In the genomic region with DNA sequence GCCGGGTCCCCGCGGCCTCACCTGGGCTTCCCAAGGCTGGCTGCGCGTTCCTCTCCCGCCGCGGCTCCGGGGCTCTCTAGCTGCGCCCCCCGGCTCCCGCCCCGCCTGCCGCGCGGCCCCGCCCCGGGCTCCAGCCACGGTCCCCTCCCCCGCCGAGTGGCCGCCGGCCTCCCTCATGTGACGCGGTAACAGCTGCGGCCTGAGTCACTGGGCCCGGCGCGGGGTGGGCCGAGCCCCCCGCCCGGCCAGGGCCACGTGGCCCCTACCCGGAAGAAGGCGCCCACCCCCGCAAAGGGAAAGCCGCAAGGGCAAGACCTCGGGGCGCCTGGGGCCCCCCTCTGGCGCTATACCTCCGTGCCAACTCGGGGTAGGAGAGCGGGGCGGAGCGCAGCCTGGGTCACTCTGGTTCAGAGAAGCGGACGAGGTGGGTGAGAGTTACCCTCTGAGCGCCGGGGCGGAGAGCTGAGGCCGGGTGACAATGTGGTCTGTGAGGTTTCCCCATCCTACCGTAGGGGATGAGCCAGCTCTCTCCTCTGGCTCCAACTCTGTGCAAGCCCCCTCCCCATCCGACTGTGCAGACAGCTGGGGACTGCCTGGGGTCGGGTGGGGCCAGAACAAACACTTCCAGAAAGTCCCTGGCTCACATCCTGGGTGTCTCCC, we compare ENCODE assay signal across 1 cellular context.
TF ChIP-seq lines count a peak whose summit lies in the region.

A gene with protein sequence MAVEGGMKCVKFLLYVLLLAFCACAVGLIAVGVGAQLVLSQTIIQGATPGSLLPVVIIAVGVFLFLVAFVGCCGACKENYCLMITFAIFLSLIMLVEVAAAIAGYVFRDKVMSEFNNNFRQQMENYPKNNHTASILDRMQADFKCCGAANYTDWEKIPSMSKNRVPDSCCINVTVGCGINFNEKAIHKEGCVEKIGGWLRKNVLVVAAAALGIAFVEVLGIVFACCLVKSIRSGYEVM (minus strand): TSS at position 78 of the 660 bp plus-strand sequence. CDS start 668 bp downstream, outside the sequence.

TF ChIP-seq in HepG2, 621 proteins besides CTCF, POLR2A, EP300 and RAD21 (continued from another document and continues in another):
- TF ChIP-seq ZBTB7B (CRISPR knock-in tag; IDR thresholded peaks at IDR 0.05) (no peak), GTF2F1 (IDR thresholded peaks at IDR 0.05; ENCODE audit: low read length) (no peak), DMAP1 (CRISPR knock-in tag; IDR thresholded peaks at IDR 0.05) (peak; percentile 82), NR1H2 (CRISPR knock-in tag; IDR thresholded peaks at IDR 0.05; ENCODE audit: borderline replicate concordance, low read depth) (no peak), ZNF7 (CRISPR knock-in tag; IDR thresholded peaks at IDR 0.05) (no peak), MAFK (conservative IDR thresholded peaks at IDR 0.05 in 1 of 2, IDR thresholded peaks at IDR 0.05 in 1 of 2; ENCODE audit: low read length in 2 of 2) (no peak), ZNF331 (CRISPR knock-in tag; IDR thresholded peaks at IDR 0.05) (peak; percentile 34; the same call in 1 of the 2 replicates), HNRNPL (IDR thresholded peaks at IDR 0.05; ENCODE audit: low read depth, low read length) (peak; percentile 84), ZNF263 (CRISPR knock-in tag; IDR thresholded peaks at IDR 0.05) (no peak), ZSCAN31 (CRISPR knock-in tag; IDR thresholded peaks at IDR 0.05; ENCODE audit: low read depth) (peak; percentile 65; the same call in 1 of the 2 replicates), PAWR (CRISPR knock-in tag; IDR thresholded peaks at IDR 0.05; ENCODE audit: borderline replicate concordance) (no peak), ZNF138 (CRISPR knock-in tag; IDR thresholded peaks at IDR 0.05; ENCODE audit: low read depth) (no peak), HMG20A (CRISPR knock-in tag; IDR thresholded peaks at IDR 0.05; ENCODE audit: borderline replicate concordance) (no peak), ZNF121 (CRISPR knock-in tag; IDR thresholded peaks at IDR 0.05) (peak; percentile 37; the same call in 1 of the 2 replicates), FOSL1 (CRISPR knock-in tag; IDR thresholded peaks at IDR 0.05; ENCODE audit: borderline replicate concordance) (no peak; the same call in 1 of the 2 replicates), SMAD3 (CRISPR knock-in tag; IDR thresholded peaks at IDR 0.05) (no peak), ZSCAN21 (CRISPR knock-in tag; IDR thresholded peaks at IDR 0.05; ENCODE audit: borderline replicate concordance) (peak; percentile 43; the same call in 1 of the 2 replicates), MAF1 (CRISPR knock-in tag; IDR thresholded peaks at IDR 0.05; ENCODE audit: borderline replicate concordance) (no peak), KLF15 (CRISPR knock-in tag; IDR thresholded peaks at IDR 0.05; ENCODE audit: borderline replicate concordance) (no peak), KDM2A (CRISPR knock-in tag; IDR thresholded peaks at IDR 0.05; ENCODE audit: borderline replicate concordance, low read depth) (peak; percentile 57), ZNF547 (CRISPR knock-in tag; IDR thresholded peaks at IDR 0.05) (peak; percentile 36; the same call in 1 of the 2 replicates), PRPF4 (IDR thresholded peaks at IDR 0.05; ENCODE audit: low read depth, low read length, poor library complexity, severe bottlenecking) (no peak), ZBTB1 (CRISPR knock-in tag; IDR thresholded peaks at IDR 0.05; ENCODE audit: borderline replicate concordance) (no peak)
- TF ChIP-seq, protein P1, sequence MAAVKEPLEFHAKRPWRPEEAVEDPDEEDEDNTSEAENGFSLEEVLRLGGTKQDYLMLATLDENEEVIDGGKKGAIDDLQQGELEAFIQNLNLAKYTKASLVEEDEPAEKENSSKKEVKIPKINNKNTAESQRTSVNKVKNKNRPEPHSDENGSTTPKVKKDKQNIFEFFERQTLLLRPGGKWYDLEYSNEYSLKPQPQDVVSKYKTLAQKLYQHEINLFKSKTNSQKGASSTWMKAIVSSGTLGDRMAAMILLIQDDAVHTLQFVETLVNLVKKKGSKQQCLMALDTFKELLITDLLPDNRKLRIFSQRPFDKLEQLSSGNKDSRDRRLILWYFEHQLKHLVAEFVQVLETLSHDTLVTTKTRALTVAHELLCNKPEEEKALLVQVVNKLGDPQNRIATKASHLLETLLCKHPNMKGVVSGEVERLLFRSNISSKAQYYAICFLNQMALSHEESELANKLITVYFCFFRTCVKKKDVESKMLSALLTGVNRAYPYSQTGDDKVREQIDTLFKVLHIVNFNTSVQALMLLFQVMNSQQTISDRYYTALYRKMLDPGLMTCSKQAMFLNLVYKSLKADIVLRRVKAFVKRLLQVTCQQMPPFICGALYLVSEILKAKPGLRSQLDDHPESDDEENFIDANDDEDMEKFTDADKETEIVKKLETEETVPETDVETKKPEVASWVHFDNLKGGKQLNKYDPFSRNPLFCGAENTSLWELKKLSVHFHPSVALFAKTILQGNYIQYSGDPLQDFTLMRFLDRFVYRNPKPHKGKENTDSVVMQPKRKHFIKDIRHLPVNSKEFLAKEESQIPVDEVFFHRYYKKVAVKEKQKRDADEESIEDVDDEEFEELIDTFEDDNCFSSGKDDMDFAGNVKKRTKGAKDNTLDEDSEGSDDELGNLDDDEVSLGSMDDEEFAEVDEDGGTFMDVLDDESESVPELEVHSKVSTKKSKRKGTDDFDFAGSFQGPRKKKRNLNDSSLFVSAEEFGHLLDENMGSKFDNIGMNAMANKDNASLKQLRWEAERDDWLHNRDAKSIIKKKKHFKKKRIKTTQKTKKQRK (IDR thresholded peaks at IDR 0.05; ENCODE audit: low read length), result no peak
- TF ChIP-seq, protein P2, sequence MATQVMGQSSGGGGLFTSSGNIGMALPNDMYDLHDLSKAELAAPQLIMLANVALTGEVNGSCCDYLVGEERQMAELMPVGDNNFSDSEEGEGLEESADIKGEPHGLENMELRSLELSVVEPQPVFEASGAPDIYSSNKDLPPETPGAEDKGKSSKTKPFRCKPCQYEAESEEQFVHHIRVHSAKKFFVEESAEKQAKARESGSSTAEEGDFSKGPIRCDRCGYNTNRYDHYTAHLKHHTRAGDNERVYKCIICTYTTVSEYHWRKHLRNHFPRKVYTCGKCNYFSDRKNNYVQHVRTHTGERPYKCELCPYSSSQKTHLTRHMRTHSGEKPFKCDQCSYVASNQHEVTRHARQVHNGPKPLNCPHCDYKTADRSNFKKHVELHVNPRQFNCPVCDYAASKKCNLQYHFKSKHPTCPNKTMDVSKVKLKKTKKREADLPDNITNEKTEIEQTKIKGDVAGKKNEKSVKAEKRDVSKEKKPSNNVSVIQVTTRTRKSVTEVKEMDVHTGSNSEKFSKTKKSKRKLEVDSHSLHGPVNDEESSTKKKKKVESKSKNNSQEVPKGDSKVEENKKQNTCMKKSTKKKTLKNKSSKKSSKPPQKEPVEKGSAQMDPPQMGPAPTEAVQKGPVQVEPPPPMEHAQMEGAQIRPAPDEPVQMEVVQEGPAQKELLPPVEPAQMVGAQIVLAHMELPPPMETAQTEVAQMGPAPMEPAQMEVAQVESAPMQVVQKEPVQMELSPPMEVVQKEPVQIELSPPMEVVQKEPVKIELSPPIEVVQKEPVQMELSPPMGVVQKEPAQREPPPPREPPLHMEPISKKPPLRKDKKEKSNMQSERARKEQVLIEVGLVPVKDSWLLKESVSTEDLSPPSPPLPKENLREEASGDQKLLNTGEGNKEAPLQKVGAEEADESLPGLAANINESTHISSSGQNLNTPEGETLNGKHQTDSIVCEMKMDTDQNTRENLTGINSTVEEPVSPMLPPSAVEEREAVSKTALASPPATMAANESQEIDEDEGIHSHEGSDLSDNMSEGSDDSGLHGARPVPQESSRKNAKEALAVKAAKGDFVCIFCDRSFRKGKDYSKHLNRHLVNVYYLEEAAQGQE (IDR thresholded peaks at IDR 0.05; ENCODE audit: borderline replicate concordance in 1 of 2, low read depth in 1 of 2, low read length in 2 of 2), result no peak
- TF ChIP-seq, protein P3, sequence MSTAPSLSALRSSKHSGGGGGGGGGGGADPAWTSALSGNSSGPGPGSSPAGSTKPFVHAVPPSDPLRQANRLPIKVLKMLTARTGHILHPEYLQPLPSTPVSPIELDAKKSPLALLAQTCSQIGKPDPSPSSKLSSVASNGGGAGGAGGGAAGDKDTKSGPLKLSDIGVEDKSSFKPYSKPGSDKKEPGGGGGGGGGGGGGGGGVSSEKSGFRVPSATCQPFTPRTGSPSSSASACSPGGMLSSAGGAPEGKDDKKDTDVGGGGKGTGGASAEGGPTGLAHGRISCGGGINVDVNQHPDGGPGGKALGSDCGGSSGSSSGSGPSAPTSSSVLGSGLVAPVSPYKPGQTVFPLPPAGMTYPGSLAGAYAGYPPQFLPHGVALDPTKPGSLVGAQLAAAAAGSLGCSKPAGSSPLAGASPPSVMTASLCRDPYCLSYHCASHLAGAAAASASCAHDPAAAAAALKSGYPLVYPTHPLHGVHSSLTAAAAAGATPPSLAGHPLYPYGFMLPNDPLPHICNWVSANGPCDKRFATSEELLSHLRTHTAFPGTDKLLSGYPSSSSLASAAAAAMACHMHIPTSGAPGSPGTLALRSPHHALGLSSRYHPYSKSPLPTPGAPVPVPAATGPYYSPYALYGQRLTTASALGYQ (CRISPR knock-in tag; IDR thresholded peaks at IDR 0.05), result no peak
- TF ChIP-seq, protein P4, sequence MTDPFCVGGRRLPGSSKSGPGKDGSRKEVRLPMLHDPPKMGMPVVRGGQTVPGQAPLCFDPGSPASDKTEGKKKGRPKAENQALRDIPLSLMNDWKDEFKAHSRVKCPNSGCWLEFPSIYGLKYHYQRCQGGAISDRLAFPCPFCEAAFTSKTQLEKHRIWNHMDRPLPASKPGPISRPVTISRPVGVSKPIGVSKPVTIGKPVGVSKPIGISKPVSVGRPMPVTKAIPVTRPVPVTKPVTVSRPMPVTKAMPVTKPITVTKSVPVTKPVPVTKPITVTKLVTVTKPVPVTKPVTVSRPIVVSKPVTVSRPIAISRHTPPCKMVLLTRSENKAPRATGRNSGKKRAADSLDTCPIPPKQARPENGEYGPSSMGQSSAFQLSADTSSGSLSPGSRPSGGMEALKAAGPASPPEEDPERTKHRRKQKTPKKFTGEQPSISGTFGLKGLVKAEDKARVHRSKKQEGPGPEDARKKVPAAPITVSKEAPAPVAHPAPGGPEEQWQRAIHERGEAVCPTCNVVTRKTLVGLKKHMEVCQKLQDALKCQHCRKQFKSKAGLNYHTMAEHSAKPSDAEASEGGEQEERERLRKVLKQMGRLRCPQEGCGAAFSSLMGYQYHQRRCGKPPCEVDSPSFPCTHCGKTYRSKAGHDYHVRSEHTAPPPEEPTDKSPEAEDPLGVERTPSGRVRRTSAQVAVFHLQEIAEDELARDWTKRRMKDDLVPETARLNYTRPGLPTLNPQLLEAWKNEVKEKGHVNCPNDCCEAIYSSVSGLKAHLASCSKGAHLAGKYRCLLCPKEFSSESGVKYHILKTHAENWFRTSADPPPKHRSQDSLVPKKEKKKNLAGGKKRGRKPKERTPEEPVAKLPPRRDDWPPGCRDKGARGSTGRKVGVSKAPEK (CRISPR knock-in tag; IDR thresholded peaks at IDR 0.05; ENCODE audit: borderline replicate concordance), result no peak
- TF ChIP-seq, protein P5, sequence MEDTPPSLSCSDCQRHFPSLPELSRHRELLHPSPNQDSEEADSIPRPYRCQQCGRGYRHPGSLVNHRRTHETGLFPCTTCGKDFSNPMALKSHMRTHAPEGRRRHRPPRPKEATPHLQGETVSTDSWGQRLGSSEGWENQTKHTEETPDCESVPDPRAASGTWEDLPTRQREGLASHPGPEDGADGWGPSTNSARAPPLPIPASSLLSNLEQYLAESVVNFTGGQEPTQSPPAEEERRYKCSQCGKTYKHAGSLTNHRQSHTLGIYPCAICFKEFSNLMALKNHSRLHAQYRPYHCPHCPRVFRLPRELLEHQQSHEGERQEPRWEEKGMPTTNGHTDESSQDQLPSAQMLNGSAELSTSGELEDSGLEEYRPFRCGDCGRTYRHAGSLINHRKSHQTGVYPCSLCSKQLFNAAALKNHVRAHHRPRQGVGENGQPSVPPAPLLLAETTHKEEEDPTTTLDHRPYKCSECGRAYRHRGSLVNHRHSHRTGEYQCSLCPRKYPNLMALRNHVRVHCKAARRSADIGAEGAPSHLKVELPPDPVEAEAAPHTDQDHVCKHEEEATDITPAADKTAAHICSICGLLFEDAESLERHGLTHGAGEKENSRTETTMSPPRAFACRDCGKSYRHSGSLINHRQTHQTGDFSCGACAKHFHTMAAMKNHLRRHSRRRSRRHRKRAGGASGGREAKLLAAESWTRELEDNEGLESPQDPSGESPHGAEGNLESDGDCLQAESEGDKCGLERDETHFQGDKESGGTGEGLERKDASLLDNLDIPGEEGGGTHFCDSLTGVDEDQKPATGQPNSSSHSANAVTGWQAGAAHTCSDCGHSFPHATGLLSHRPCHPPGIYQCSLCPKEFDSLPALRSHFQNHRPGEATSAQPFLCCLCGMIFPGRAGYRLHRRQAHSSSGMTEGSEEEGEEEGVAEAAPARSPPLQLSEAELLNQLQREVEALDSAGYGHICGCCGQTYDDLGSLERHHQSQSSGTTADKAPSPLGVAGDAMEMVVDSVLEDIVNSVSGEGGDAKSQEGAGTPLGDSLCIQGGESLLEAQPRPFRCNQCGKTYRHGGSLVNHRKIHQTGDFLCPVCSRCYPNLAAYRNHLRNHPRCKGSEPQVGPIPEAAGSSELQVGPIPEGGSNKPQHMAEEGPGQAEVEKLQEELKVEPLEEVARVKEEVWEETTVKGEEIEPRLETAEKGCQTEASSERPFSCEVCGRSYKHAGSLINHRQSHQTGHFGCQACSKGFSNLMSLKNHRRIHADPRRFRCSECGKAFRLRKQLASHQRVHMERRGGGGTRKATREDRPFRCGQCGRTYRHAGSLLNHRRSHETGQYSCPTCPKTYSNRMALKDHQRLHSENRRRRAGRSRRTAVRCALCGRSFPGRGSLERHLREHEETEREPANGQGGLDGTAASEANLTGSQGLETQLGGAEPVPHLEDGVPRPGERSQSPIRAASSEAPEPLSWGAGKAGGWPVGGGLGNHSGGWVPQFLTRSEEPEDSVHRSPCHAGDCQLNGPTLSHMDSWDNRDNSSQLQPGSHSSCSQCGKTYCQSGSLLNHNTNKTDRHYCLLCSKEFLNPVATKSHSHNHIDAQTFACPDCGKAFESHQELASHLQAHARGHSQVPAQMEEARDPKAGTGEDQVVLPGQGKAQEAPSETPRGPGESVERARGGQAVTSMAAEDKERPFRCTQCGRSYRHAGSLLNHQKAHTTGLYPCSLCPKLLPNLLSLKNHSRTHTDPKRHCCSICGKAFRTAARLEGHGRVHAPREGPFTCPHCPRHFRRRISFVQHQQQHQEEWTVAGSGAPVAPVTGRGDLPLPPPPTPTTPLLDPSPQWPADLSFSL (CRISPR knock-in tag; IDR thresholded peaks at IDR 0.05), result no peak
- TF ChIP-seq, protein P6, sequence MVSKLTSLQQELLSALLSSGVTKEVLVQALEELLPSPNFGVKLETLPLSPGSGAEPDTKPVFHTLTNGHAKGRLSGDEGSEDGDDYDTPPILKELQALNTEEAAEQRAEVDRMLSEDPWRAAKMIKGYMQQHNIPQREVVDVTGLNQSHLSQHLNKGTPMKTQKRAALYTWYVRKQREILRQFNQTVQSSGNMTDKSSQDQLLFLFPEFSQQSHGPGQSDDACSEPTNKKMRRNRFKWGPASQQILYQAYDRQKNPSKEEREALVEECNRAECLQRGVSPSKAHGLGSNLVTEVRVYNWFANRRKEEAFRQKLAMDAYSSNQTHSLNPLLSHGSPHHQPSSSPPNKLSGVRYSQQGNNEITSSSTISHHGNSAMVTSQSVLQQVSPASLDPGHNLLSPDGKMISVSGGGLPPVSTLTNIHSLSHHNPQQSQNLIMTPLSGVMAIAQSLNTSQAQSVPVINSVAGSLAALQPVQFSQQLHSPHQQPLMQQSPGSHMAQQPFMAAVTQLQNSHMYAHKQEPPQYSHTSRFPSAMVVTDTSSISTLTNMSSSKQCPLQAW (CRISPR knock-in tag; IDR thresholded peaks at IDR 0.05), result peak; percentile 38
- TF ChIP-seq, protein P7, sequence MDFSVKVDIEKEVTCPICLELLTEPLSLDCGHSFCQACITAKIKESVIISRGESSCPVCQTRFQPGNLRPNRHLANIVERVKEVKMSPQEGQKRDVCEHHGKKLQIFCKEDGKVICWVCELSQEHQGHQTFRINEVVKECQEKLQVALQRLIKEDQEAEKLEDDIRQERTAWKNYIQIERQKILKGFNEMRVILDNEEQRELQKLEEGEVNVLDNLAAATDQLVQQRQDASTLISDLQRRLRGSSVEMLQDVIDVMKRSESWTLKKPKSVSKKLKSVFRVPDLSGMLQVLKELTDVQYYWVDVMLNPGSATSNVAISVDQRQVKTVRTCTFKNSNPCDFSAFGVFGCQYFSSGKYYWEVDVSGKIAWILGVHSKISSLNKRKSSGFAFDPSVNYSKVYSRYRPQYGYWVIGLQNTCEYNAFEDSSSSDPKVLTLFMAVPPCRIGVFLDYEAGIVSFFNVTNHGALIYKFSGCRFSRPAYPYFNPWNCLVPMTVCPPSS (IDR thresholded peaks at IDR 0.05), result no peak
